18 cellular contexts compared by ENCODE assay signal in the genomic region with DNA sequence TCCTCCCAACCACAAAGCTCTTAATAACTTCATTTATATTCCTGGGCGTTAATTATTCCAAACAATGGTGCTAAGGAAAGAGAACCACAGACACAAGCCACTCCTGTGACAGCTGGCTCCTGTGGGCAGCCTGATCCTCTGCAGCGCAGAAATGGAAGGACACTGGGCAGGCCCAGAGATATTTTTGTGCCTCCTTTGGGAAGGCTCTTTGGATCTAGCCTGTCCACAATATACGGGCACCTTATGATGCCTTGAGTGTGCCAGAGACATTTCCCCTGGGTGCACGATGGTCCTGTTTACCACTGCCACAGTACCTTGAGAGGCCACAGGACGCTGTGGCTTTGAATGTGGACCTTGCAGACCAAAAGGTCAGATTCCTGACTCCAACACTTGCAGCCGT. TPM values are rescaled to one million over a fixed set of nuclear protein-coding genes. Genes with fewer than 3 reads are reported as not detected.
DNase-seq lines count a peak whose midpoint lies in the region; FAIRE-seq and TF ChIP-seq lines count a peak whose summit lies in the region.
"Had no signal": no experiment of that assay in that cellular context is flagged by ENCODE, and none has a peak within 500 bp of the region (broad histone marks: within the 10 kb centered on the region; RNA-seq: fewer than 3 reads in every experiment).

No MANE protein-coding gene starts in this region.

- no peak overlapping the region for H2BK120ac ChIP-seq in mesendoderm (ENCODE audit: low read depth, low read length)

- H3K18ac ChIP-seq in mesendoderm (ENCODE audit: low read length), result no peak overlapping the region

- H3K9ac ChIP-seq in muscle layer of colon (ENCODE audit: low read length) (peak overlapping the region; percentile 81), mesendoderm (ENCODE audit: low read length) (no peak overlapping the region)

- no peak overlapping the region for H2BK5ac ChIP-seq in mesendoderm (ENCODE audit: low read length)

- TF ChIP-seq CTCF in tibial nerve (IDR thresholded peaks at IDR 0.05), result no peak

- no peak overlapping the region for H3K23ac ChIP-seq in mesendoderm (ENCODE audit: low read length)

- H3K9me3 Mint-ChIP-seq in activated naive CD4-positive, alpha-beta T cell treated with anti-CD3 and anti-CD28 coated beads, Interleukin-2, amount 50 U/mL, for 24 hours, result peaks cover 6% of the 10 kb centered on the region
- H3K9me3 Mint-ChIP-seq in activated naive CD4-positive, alpha-beta T cell treated with anti-CD3 and anti-CD28 coated beads for 36 hours, result peaks cover 20% of the 10 kb centered on the region
- peaks cover 8% of the 10 kb centered on the region for H3K9me3 Mint-ChIP-seq in activated T-helper 2 cell treated with anti-CD3 and anti-CD28 coated beads, Interferon-gamma antibody, Interleukin-2, Interleukin-4, amounts not matched to agents 10 μg/mL and 5 μg/mL and 100 μg/mL, durations not matched to agents 14 hours and 24 hours and 36 hours
- H3K9me3 Mint-ChIP-seq: activated B cell treated with CpG ODN at 0.5 μM for 24 hours had no signal

- CTCF ChIA-PET in activated naive CD4-positive, alpha-beta T cell treated with anti-CD3 and anti-CD28 coated beads for 36 hours (lab: Charles Lee), result interaction anchor here (0.7 to 13.8 kb wide), 4 partner anchors 14 to 162 kb away, joined by 3 to 316 read pairs (median 5); no protein-coding TSS in a partner anchor

- H3K4me3 ChIP-seq in muscle layer of colon (ENCODE audit: low read depth in 1 of 2, low read length in 2 of 2) (peak overlapping the region; percentile 51 to 63), tibial nerve (no peak overlapping the region), mesendoderm (ENCODE audit: low read length) (no peak overlapping the region)
- H3K4me3 ChIP-seq: body of pancreas had no signal

- H3K4ac ChIP-seq in mesendoderm (ENCODE audit: low read depth, low read length), result no peak overlapping the region

- H4K8ac ChIP-seq in mesendoderm (ENCODE audit: low read depth, low read length), result no peak overlapping the region

- H4K5ac ChIP-seq in mesendoderm (ENCODE audit: low read length), result no peak overlapping the region

- FAIRE-seq in H54 (lab: Jason Lieb, UNC), result no peak

- no peaks in the 10 kb centered on the region for H3K27me3 Mint-ChIP-seq in activated naive CD4-positive, alpha-beta T cell treated with anti-CD3 and anti-CD28 coated beads, Interleukin-2, amount 50 U/mL, for 24 hours
- H3K27me3 Mint-ChIP-seq in activated naive CD4-positive, alpha-beta T cell treated with anti-CD3 and anti-CD28 coated beads for 36 hours (ENCODE audit: low read depth), result no peaks in the 10 kb centered on the region
- H3K27me3 Mint-ChIP-seq in activated T-helper 2 cell treated with anti-CD3 and anti-CD28 coated beads, Interferon-gamma antibody, Interleukin-2, Interleukin-4, amounts not matched to agents 10 μg/mL and 5 μg/mL and 100 μg/mL, durations not matched to agents 14 hours and 24 hours and 36 hours (ENCODE audit: low read depth), result no peaks in the 10 kb centered on the region

- peaks cover 11% of the 10 kb centered on the region for H3K36me3 Mint-ChIP-seq in activated naive CD4-positive, alpha-beta T cell treated with anti-CD3 and anti-CD28 coated beads, Interleukin-2, amount 50 U/mL, for 24 hours
- H3K36me3 Mint-ChIP-seq in activated naive CD4-positive, alpha-beta T cell treated with anti-CD3 and anti-CD28 coated beads for 36 hours (ENCODE audit: low read depth), result peaks cover 13% of the 10 kb centered on the region
- peaks cover 42% of the 10 kb centered on the region for H3K36me3 Mint-ChIP-seq in activated T-helper 2 cell treated with anti-CD3 and anti-CD28 coated beads, Interferon-gamma antibody, Interleukin-2, Interleukin-4, amounts not matched to agents 10 μg/mL and 5 μg/mL and 100 μg/mL, durations not matched to agents 14 hours and 24 hours and 36 hours (ENCODE audit: low read depth)

- 75 to 84% methylated on average over 5 to 6 of the region's 6 CpGs for WGBS in tibial nerve, 2 donors
- no CpG with 5 or more reads among the region's 6 CpGs for WGBS in mesendoderm (ENCODE audit: extremely low coverage, insufficient coverage, low lambda C conversion rate)

- no peak for TF ChIP-seq EP300 in tibial nerve (IDR thresholded peaks at IDR 0.05)

- peak overlapping the region; percentile 11 for H3K27ac Mint-ChIP-seq in activated naive CD4-positive, alpha-beta T cell treated with anti-CD3 and anti-CD28 coated beads, Interleukin-2, amount 50 U/mL, for 24 hours
- no peak overlapping the region for H3K27ac Mint-ChIP-seq in activated naive CD4-positive, alpha-beta T cell treated with anti-CD3 and anti-CD28 coated beads for 36 hours
- peak overlapping the region; percentile 96 for H3K27ac Mint-ChIP-seq in activated T-helper 2 cell treated with anti-CD3 and anti-CD28 coated beads, Interferon-gamma antibody, Interleukin-2, Interleukin-4, amounts not matched to agents 10 μg/mL and 5 μg/mL and 100 μg/mL, durations not matched to agents 14 hours and 24 hours and 36 hours
- H3K27ac Mint-ChIP-seq: activated B cell treated with CpG ODN at 0.5 μM for 24 hours, memory B cell had no signal

- H3K4me1 Mint-ChIP-seq in activated naive CD4-positive, alpha-beta T cell treated with anti-CD3 and anti-CD28 coated beads, Interleukin-2, amount 50 U/mL, for 24 hours, result peaks cover 64% of the 10 kb centered on the region
- peaks cover 79% of the 10 kb centered on the region for H3K4me1 Mint-ChIP-seq in activated naive CD4-positive, alpha-beta T cell treated with anti-CD3 and anti-CD28 coated beads for 36 hours (ENCODE audit: low read depth)
- H3K4me1 Mint-ChIP-seq in activated T-helper 2 cell treated with anti-CD3 and anti-CD28 coated beads, Interferon-gamma antibody, Interleukin-2, Interleukin-4, amounts not matched to agents 10 μg/mL and 5 μg/mL and 100 μg/mL, durations not matched to agents 14 hours and 24 hours and 36 hours (ENCODE audit: low read depth), result peaks cover 91% of the 10 kb centered on the region

- H3K79me2 ChIP-seq in mesendoderm (ENCODE audit: control insufficient read depth, insufficient read depth, low read length), result no peaks in the 10 kb centered on the region

- intact Hi-C loops in activated naive CD4-positive, alpha-beta T cell treated with anti-CD3 and anti-CD28 coated beads for 36 hours (cut with micrococcal nuclease), result loop anchor here (10.0 kb wide), 1 partner anchor 1291 kb away; no protein-coding TSS in a partner anchor
- intact Hi-C loops in activated T-helper 2 cell treated with anti-CD3 and anti-CD28 coated beads, Interferon-gamma antibody, Interleukin-2, Interleukin-4, amounts not matched to agents 10 μg/mL and 5 μg/mL and 100 μg/mL, durations not matched to agents 14 hours and 24 hours and 36 hours (cut with micrococcal nuclease), result loop anchor here (10.0 kb wide), 3 partner anchors 421 to 1291 kb away; a partner anchor contains a TSS

- H3K79me1 ChIP-seq in mesendoderm (ENCODE audit: low read length), result no peaks in the 10 kb centered on the region

- H3K9me3 ChIP-seq in muscle layer of colon (ENCODE audit: low read length) (no peaks in the 10 kb centered on the region), tibial nerve (peaks cover 0 to 3% (median 0%) of the 10 kb centered on the region in 4 donors)
- H3K9me3 ChIP-seq: body of pancreas had no signal

- H3K27me3 ChIP-seq in muscle layer of colon (ENCODE audit: control insufficient read depth in 1 of 2, insufficient read depth in 2 of 2, low read length in 2 of 2), result no peaks in the 10 kb centered on the region
- H3K27me3 ChIP-seq in tibial nerve, result no peaks in the 10 kb centered on the region
- H3K27me3 ChIP-seq in mesendoderm (ENCODE audit: insufficient read depth, low read length, poor library complexity), result no peaks in the 10 kb centered on the region
- H3K27me3 ChIP-seq: body of pancreas had no signal

- H3K27ac ChIP-seq in muscle layer of colon (ENCODE audit: low read depth, low read length) (peak overlapping the region; percentile 91), tibial nerve (peak overlapping the region in 3 of 4 donors; percentile 13 to 68 (median 47)), mesendoderm (ENCODE audit: low read depth, low read length) (no peak overlapping the region)
- H3K27ac ChIP-seq: body of pancreas had no signal

- no peak for DNase-seq in activated naive CD4-positive, alpha-beta T cell treated with anti-CD3 and anti-CD28 coated beads for 36 hours
- no peak for DNase-seq in activated T-helper 2 cell treated with anti-CD3 and anti-CD28 coated beads, Interferon-gamma antibody, Interleukin-2, Interleukin-4, amounts not matched to agents 10 μg/mL and 5 μg/mL and 100 μg/mL, durations not matched to agents 14 hours and 24 hours and 36 hours (ENCODE audit: low spot score)
- DNase-seq in tibial nerve (ENCODE audit: low spot score in 2 of 2) (no peak), H54 (ENCODE audit: insufficient read length, low spot score) (no peak), NCI-H2029 (lab: John Stamatoyannopoulos, UW) (no peak), mesendoderm (no peak)
- DNase-seq: activated B cell treated with CpG ODN at 0.5 μM for 24 hours; activated T-cell treated with anti-CD3 and anti-CD28 coated beads, Interleukin-2, amount 50 U/mL, for 4 hours; AML-193; body of pancreas; DMS79 treated with DMSO at 0.1 percent for 48 hours; effector CD8-positive, alpha-beta T cell; NCI-H1105; OCI-M1 had no signal

- TF ChIP-seq POLR2A in tibial nerve (IDR thresholded peaks at IDR 0.05), result no peak
- TF ChIP-seq POLR2A in H54 (IDR thresholded peaks at IDR 0.05; ENCODE audit: low read depth, low read length), result no peak

- H3K56ac ChIP-seq in mesendoderm (ENCODE audit: low read length), result no peak overlapping the region

- H3K4me2 ChIP-seq in mesendoderm (ENCODE audit: low read length), result no peak overlapping the region

- no peak overlapping the region for H2AK5ac ChIP-seq in mesendoderm (ENCODE audit: low read length)

- H3K4me1 ChIP-seq in muscle layer of colon (ENCODE audit: insufficient read depth, low read length) (peaks cover 54% of the 10 kb centered on the region), tibial nerve (peaks cover 0 to 20% (median 15%) of the 10 kb centered on the region in 4 donors), mesendoderm (ENCODE audit: control insufficient read depth, low read depth, low read length) (no peaks in the 10 kb centered on the region)
- H3K4me1 ChIP-seq: body of pancreas had no signal

- H3K4me3 Mint-ChIP-seq in activated naive CD4-positive, alpha-beta T cell treated with anti-CD3 and anti-CD28 coated beads, Interleukin-2, amount 50 U/mL, for 24 hours, result no peak overlapping the region
- H3K4me3 Mint-ChIP-seq in activated naive CD4-positive, alpha-beta T cell treated with anti-CD3 and anti-CD28 coated beads for 36 hours, result no peak overlapping the region
- peak overlapping the region; percentile 63 for H3K4me3 Mint-ChIP-seq in activated T-helper 2 cell treated with anti-CD3 and anti-CD28 coated beads, Interferon-gamma antibody, Interleukin-2, Interleukin-4, amounts not matched to agents 10 μg/mL and 5 μg/mL and 100 μg/mL, durations not matched to agents 14 hours and 24 hours and 36 hours (ENCODE audit: low read depth)
- H3K4me3 Mint-ChIP-seq: activated B cell treated with CpG ODN at 0.5 μM for 24 hours; activated T-cell treated with anti-CD3 and anti-CD28 coated beads, Interleukin-2, amount 50 U/mL, for 4 hours; memory B cell had no signal

- H3K36me3 ChIP-seq in muscle layer of colon (ENCODE audit: insufficient read depth, low read length) (no peaks in the 10 kb centered on the region), tibial nerve (no peaks in the 10 kb centered on the region), mesendoderm (ENCODE audit: control insufficient read depth, insufficient read depth, low read length) (no peaks in the 10 kb centered on the region)

- no peak overlapping the region for H2BK15ac ChIP-seq in mesendoderm (replicated peaks; ENCODE audit: low read depth)

RNA-seq across cellular contexts. Expression of a gene that starts 2.1 kb away (rescaled TPM):
- 1 to 10 TPM; 2.4 to 2.5 TPM for total RNA-seq in activated naive CD4-positive, alpha-beta T cell treated with anti-CD3 and anti-CD28 coated beads for 36 hours
- total RNA-seq in activated T-helper 2 cell treated with anti-CD3 and anti-CD28 coated beads, Interferon-gamma antibody, Interleukin-2, Interleukin-4, amounts not matched to agents 10 μg/mL and 5 μg/mL and 100 μg/mL, durations not matched to agents 14 hours and 24 hours and 36 hours, result 19.8 TPM in 2 replicates
- total RNA-seq in tibial nerve, result 1 to 10 TPM in 2 of 4 donors, under 1 TPM in 1, not detected in 1; 0.60 to 2.1 (median 1.8) TPM
- 0.45 TPM for polyA plus RNA-seq in mesendoderm (2013, experiment 1 of 2)
- polyA plus RNA-seq in mesendoderm (2013, experiment 2 of 2), result 0.41 TPM

RNA-seq across cellular contexts. Expression of a gene that starts 22.8 kb away (rescaled TPM):
- not detected for total RNA-seq in activated naive CD4-positive, alpha-beta T cell treated with anti-CD3 and anti-CD28 coated beads for 36 hours
- 0.11 TPM in 1 of 2 replicates, not detected in the other for total RNA-seq in activated T-helper 2 cell treated with anti-CD3 and anti-CD28 coated beads, Interferon-gamma antibody, Interleukin-2, Interleukin-4, amounts not matched to agents 10 μg/mL and 5 μg/mL and 100 μg/mL, durations not matched to agents 14 hours and 24 hours and 36 hours
- total RNA-seq in tibial nerve, result not detected
- not detected for polyA plus RNA-seq in mesendoderm (2013, experiment 1 of 2)
- not detected for polyA plus RNA-seq in mesendoderm (2013, experiment 2 of 2)
- total RNA-seq: activated B cell treated with CpG ODN at 0.5 μM for 24 hours, body of pancreas, omental fat pad had no signal

RNA-seq across cellular contexts. Expression of a gene that starts 47.2 kb away (rescaled TPM):
- total RNA-seq in activated naive CD4-positive, alpha-beta T cell treated with anti-CD3 and anti-CD28 coated beads for 36 hours, result not detected
- total RNA-seq in activated T-helper 2 cell treated with anti-CD3 and anti-CD28 coated beads, Interferon-gamma antibody, Interleukin-2, Interleukin-4, amounts not matched to agents 10 μg/mL and 5 μg/mL and 100 μg/mL, durations not matched to agents 14 hours and 24 hours and 36 hours, result not detected in 2 replicates
- not detected for total RNA-seq in tibial nerve
- polyA plus RNA-seq in mesendoderm (2013, experiment 1 of 2), result not detected
- polyA plus RNA-seq in mesendoderm (2013, experiment 2 of 2), result not detected
- total RNA-seq: activated B cell treated with CpG ODN at 0.5 μM for 24 hours; activated T-cell treated with anti-CD3 and anti-CD28 coated beads, Interleukin-2, amount 50 U/mL, for 4 hours; body of pancreas; omental fat pad had no signal

RNA-seq across cellular contexts. Expression of a gene that starts 51.8 kb away (rescaled TPM):
- 1 to 10 TPM; 1.6 to 1.7 TPM for total RNA-seq in activated naive CD4-positive, alpha-beta T cell treated with anti-CD3 and anti-CD28 coated beads for 36 hours
- total RNA-seq in activated T-helper 2 cell treated with anti-CD3 and anti-CD28 coated beads, Interferon-gamma antibody, Interleukin-2, Interleukin-4, amounts not matched to agents 10 μg/mL and 5 μg/mL and 100 μg/mL, durations not matched to agents 14 hours and 24 hours and 36 hours, result 2.1 and 2.3 TPM in 2 replicates
- under 1 TPM in 3 of 4 donors, not detected in 1; 0.21 to 0.66 (median 0.60) TPM for total RNA-seq in tibial nerve
- 0.93 TPM for polyA plus RNA-seq in mesendoderm (2013, experiment 1 of 2)
- polyA plus RNA-seq in mesendoderm (2013, experiment 2 of 2), result 1.1 TPM
- total RNA-seq: activated B cell treated with CpG ODN at 0.5 μM for 24 hours had no signal

Comparison
In these comparisons a context has a peak if more than half of its experiments do, and no peak if none do; other contexts are left out.
1. H3K4me3 ChIP-seq: peak in muscle layer of colon (2 of 2); none in tibial nerve (0 of 4) and mesendoderm (single experiment).